ENCODE assay signal across 20 cellular contexts in genomic region chr2:109305494-109306187, GRCh38.
DNase-seq lines count a peak whose midpoint lies in the region; ATAC-seq and TF ChIP-seq lines count a peak whose summit lies in the region.
"Had no signal": no experiment of that assay in that cellular context is flagged by ENCODE, and none has a peak within 500 bp of the region (broad histone marks: within the 10 kb centered on the region; RNA-seq: fewer than 3 reads in every experiment).

No MANE protein-coding gene starts in this region.

- DNase-seq in DMS 273 (lab: John Stamatoyannopoulos, UW; ENCODE audit: unreplicated experiment) (peak; percentile 39), DMS 273 treated with DMSO at 0.1 percent for 48 hours (lab: John Stamatoyannopoulos, UW) (no peak), IMR-90 (no peak), dermis blood vessel endothelial cell (peak; percentile 26), neural progenitor cell (ENCODE audit: low spot score) (peak; percentile 8), KBM-7 (no peak), caudate nucleus (lab: John Stamatoyannopoulos, UW) (no peak)
- DNase-seq: CD4-positive, alpha-beta memory T cell; DND-41; GOT3; HFFc6; Karpas-422; MG63; NCI-H1105; NCI-H187 treated with DMSO at 0.1 percent for 48 hours; Peyer's patch had no signal

- H3F3A ChIP-seq in neural progenitor cell (ENCODE audit: low read depth) = no peaks in the 10 kb centered on the region

- peaks cover 22% of the 10 kb centered on the region for H3K4me1 Mint-ChIP-seq in neural progenitor cell
- H3K4me1 Mint-ChIP-seq: B cell; CD4-positive, alpha-beta memory T cell had no signal

- intact Hi-C loops in IMR-90 (cut with micrococcal nuclease) = no loop called here

- H4K20me1 ChIP-seq in IMR-90 (ENCODE audit: insufficient read depth, low read length) (peaks cover 49% of the 10 kb centered on the region), neural progenitor cell (ENCODE audit: low read depth) (no peaks in the 10 kb centered on the region)

- H3K79me1 ChIP-seq in IMR-90 (ENCODE audit: low read depth in 1 of 2, low read length in 2 of 2) = peaks cover 56 to 64% of the 10 kb centered on the region in 2 experiments

- ATAC-seq in IMR-90 (ENCODE audit: low read depth) (no peak), HG03457 (IDR thresholded peaks at IDR 0.05; ENCODE audit: unreplicated experiment) (no peak)
- ATAC-seq: Right ventricle myocardium inferior had no signal

- peaks cover 27% of the 10 kb centered on the region for H3K9me1 ChIP-seq in IMR-90 (ENCODE audit: insufficient read depth, low read length)

- WGBS in IMR-90 (ENCODE audit: extremely low coverage in 2 of 2, insufficient read length in 1 of 2), 2 experiments = 86% methylated on average over 11 of the region's 15 CpGs; no CpG with 5 or more reads in 1 of the 2 experiments

- POLR2A ChIA-PET in IMR-90 (lab: Charles Lee; ENCODE audit: unreplicated experiment) = no interaction called here

- H3K18ac ChIP-seq in IMR-90 (ENCODE audit: low read depth, low read length) = no peak overlapping the region

- in situ Hi-C loops in IMR-90 (cut with MboI; ENCODE audit: low sequenced_read_pairs) (no loop called here), KBM-7 (cut with MboI; ENCODE audit: low pct_unique_long_range_greater_than_20kb, low sequenced_read_pairs) (no loop called here)

- TF ChIP-seq RAD21 in IMR-90 (IDR thresholded peaks at IDR 0.05; ENCODE audit: low read length) = no peak

- peak overlapping the region; percentile 11; the same call in 1 of the 2 replicates for H3K4ac ChIP-seq in IMR-90 (ENCODE audit: low read depth, low read length)

- H4K8ac ChIP-seq in IMR-90 (ENCODE audit: low read depth in 2 of 2, low read length in 2 of 2) = no peak overlapping the region

- H3K27ac Mint-ChIP-seq in neural progenitor cell = no peak overlapping the region
- H3K27ac Mint-ChIP-seq: B cell; CD4-positive, alpha-beta memory T cell; HFFc6 had no signal

- TF ChIP-seq CTCF in IMR-90 (conservative IDR thresholded peaks at IDR 0.05; ENCODE audit: low read depth, low read length) (no peak), neural progenitor cell (IDR thresholded peaks at IDR 0.05) (no peak)

- H3K4me3 ChIP-seq in IMR-90 (ENCODE audit: insufficient read depth, low read depth, low read length) (no peak overlapping the region), neural progenitor cell (no peak overlapping the region)
- H3K4me3 ChIP-seq: MG63, Peyer's patch had no signal

- dilution Hi-C loops in IMR-90 (cut with HindIII; ENCODE audit: low sequenced_read_pairs, unreplicated experiment) = no loop called here

- peak overlapping the region; percentile 45; the same call in 1 of the 2 replicates for H2AK5ac ChIP-seq in IMR-90 (ENCODE audit: low read depth, low read length)

- H3K9me3 Mint-ChIP-seq in neural progenitor cell = no peaks in the 10 kb centered on the region
- H3K9me3 Mint-ChIP-seq: CD4-positive, alpha-beta memory T cell; HFFc6 had no signal

- no peak overlapping the region for H2BK5ac ChIP-seq in IMR-90 (ENCODE audit: low read depth, low read length, poor library complexity, severe bottlenecking)

- H2AK9ac ChIP-seq in IMR-90 (replicated peaks; ENCODE audit: low read depth, low read length, poor library complexity) = no peak overlapping the region

- H3K27me3 Mint-ChIP-seq in neural progenitor cell (ENCODE audit: insufficient read depth, low read depth) = peaks cover 2% of the 10 kb centered on the region
- H3K27me3 Mint-ChIP-seq: B cell had no signal

- H3K4me2 ChIP-seq in IMR-90 (ENCODE audit: low read depth, low read length) (no peak overlapping the region), neural progenitor cell (no peak overlapping the region)

- no peak overlapping the region for H3K23ac ChIP-seq in IMR-90 (ENCODE audit: low read depth, low read length)

- no peak overlapping the region for H3K14ac ChIP-seq in IMR-90 (replicated peaks; ENCODE audit: low read depth, low read length)

- no peak overlapping the region for H4K5ac ChIP-seq in IMR-90 (ENCODE audit: low read depth, low read length)

- H3K9me3 ChIP-seq in IMR-90 (ENCODE audit: control insufficient read depth, insufficient read depth, low read length) (no peaks in the 10 kb centered on the region), neural progenitor cell (ENCODE audit: low read depth) (no peaks in the 10 kb centered on the region)
- H3K9me3 ChIP-seq: MG63, Peyer's patch had no signal

- peak overlapping the region; percentile 32 for H2AFZ ChIP-seq in IMR-90 (replicated peaks; ENCODE audit: low read length, poor library complexity)
- H2AFZ ChIP-seq in neural progenitor cell (replicated peaks) = no peak overlapping the region

- H3K36me3 ChIP-seq in IMR-90 (ENCODE audit: control insufficient read depth, insufficient read depth, low read length) = no peaks in the 10 kb centered on the region
- H3K36me3 ChIP-seq in neural progenitor cell = no peaks in the 10 kb centered on the region
- H3K36me3 ChIP-seq: MG63, Peyer's patch had no signal

- no peak overlapping the region; the same call in 1 of the 2 replicates for H2BK20ac ChIP-seq in IMR-90 (ENCODE audit: low read depth, low read length)

- H3K9ac ChIP-seq in IMR-90 (ENCODE audit: low read depth, low read length) (no peak overlapping the region), neural progenitor cell (no peak overlapping the region)

- H2BK15ac ChIP-seq in IMR-90 (ENCODE audit: low read depth, low read length) = no peak overlapping the region

- H3K4me1 ChIP-seq in IMR-90 (ENCODE audit: control insufficient read depth, insufficient read depth, low read length) = no peaks in the 10 kb centered on the region
- no peaks in the 10 kb centered on the region for H3K4me1 ChIP-seq in neural progenitor cell
- H3K4me1 ChIP-seq: Peyer's patch had no signal

- BruUV-seq in IMR-90 (replicated peaks; lab: Mats Ljungman, UMichigan) = no TSS peak

- H3K36me3 Mint-ChIP-seq in neural progenitor cell = no peaks in the 10 kb centered on the region
- H3K36me3 Mint-ChIP-seq: CD4-positive, alpha-beta memory T cell had no signal

- H3K4me3 Mint-ChIP-seq in neural progenitor cell = no peak overlapping the region
- H3K4me3 Mint-ChIP-seq: B cell; CD4-positive, alpha-beta memory T cell; HFFc6 had no signal

- CTCF ChIA-PET in IMR-90 (lab: Yijun Ruan, JAX) = no interaction called here

- H4K91ac ChIP-seq in IMR-90 (ENCODE audit: insufficient read depth, low read depth, low read length) = no peak overlapping the region

- H3K27me3 ChIP-seq in IMR-90 (ENCODE audit: control insufficient read depth, insufficient read depth, low read length) (no peaks in the 10 kb centered on the region), neural progenitor cell (no peaks in the 10 kb centered on the region)
- H3K27me3 ChIP-seq: MG63, Peyer's patch had no signal

- H3K79me2 ChIP-seq in neural progenitor cell (ENCODE audit: low read depth) = no peaks in the 10 kb centered on the region

- H2BK120ac ChIP-seq in IMR-90 (ENCODE audit: low read depth, low read length) = no peak overlapping the region

- H3K56ac ChIP-seq in IMR-90 (ENCODE audit: extremely low read depth, insufficient read depth, low read length) = no peak overlapping the region

- no peak for TF ChIP-seq POLR2A in IMR-90 (IDR thresholded peaks at IDR 0.05; ENCODE audit: low read depth, low read length)

- H3K27ac ChIP-seq in IMR-90 (ENCODE audit: insufficient read depth, low read length) = no peak overlapping the region
- H3K27ac ChIP-seq in neural progenitor cell = no peak overlapping the region
- no peak overlapping the region for H3K27ac ChIP-seq in caudate nucleus (ENCODE audit: low read depth, low read length)
- H3K27ac ChIP-seq: 22Rv1, Peyer's patch had no signal

TF ChIP-seq in IMR-90, 13 proteins besides CTCF, POLR2A, EP300 and RAD21:
- TF ChIP-seq MAZ (IDR thresholded peaks at IDR 0.05; ENCODE audit: borderline replicate concordance, low read depth, low read length) = no peak
- TF ChIP-seq SMC3 (IDR thresholded peaks at IDR 0.05; ENCODE audit: low read depth, low read length) = no peak
- no peak for TF ChIP-seq USF2 (IDR thresholded peaks at IDR 0.05; ENCODE audit: low read depth, low read length)
- no peak for TF ChIP-seq RFX5 (IDR thresholded peaks at IDR 0.05; ENCODE audit: low read depth, low read length)
- no peak for TF ChIP-seq CEBPB (IDR thresholded peaks at IDR 0.05; ENCODE audit: low read depth, low read length)
- no peak for TF ChIP-seq NFE2L2 (IDR thresholded peaks at IDR 0.05; ENCODE audit: low read depth, low read length)
- no peak for TF ChIP-seq BHLHE40 (IDR thresholded peaks at IDR 0.05; ENCODE audit: low read depth, low read length)

Comparison
In these comparisons a context has a peak if more than half of its experiments do, and no peak if none do; other contexts are left out.
1. DNase-seq: peak in DMS 273 (single experiment), dermis blood vessel endothelial cell (single experiment) and neural progenitor cell (single experiment); none in DMS 273 treated with DMSO at 0.1 percent for 48 hours (single experiment), IMR-90 (single experiment), KBM-7 (single experiment) and caudate nucleus (0 of 61).